ENCODE assay signal across 8 cellular contexts in genomic region chr14:92714739-92715307, GRCh38. TPM values are rescaled to one million over a fixed set of nuclear protein-coding genes. Genes with fewer than 3 reads are reported as not detected.
DNase-seq lines count a peak whose midpoint lies in the region; ATAC-seq and TF ChIP-seq lines count a peak whose summit lies in the region.
"Not testable (repeated sequence)": the region's sequence is repeated elsewhere in the genome, so short reads cannot be mapped to it uniquely, and the experiment has no call there.

No MANE protein-coding gene starts in this region.

- H3K4ac ChIP-seq in trophoblast cell (ENCODE audit: low read depth, low read length): not testable (repeated sequence)

- intact Hi-C loops in heart left ventricle (cut with DNase I): loop anchor here in 9 of 10 donors (1.0 to 5.0 kb wide), 6 partner anchors 66 to 72 kb away; no protein-coding TSS in a partner anchor

- H3K27ac ChIP-seq in HL-60 (replicated peaks); heart left ventricle; trophoblast cell (ENCODE audit: low read depth, low read length); substantia nigra (ENCODE audit: low read depth, low read length, poor library complexity, severe bottlenecking): not testable (repeated sequence)

- not testable (repeated sequence) for H4K91ac ChIP-seq in trophoblast cell (ENCODE audit: low read depth, low read length)

- peak; percentile 61 to 81 (median 75) for ATAC-seq in heart left ventricle

- 74 to 80% (median 78%) methylated on average over 7 of the region's 7 CpGs for WGBS in heart left ventricle, 4 donors
- no CpG with 5 or more reads among the region's 7 CpGs for WGBS in trophoblast cell (ENCODE audit: extremely low coverage, insufficient coverage, insufficient read length)

- H4K8ac ChIP-seq in trophoblast cell (ENCODE audit: low read depth, low read length): not testable (repeated sequence)

- H3K23ac ChIP-seq in trophoblast cell (ENCODE audit: low read length): not testable (repeated sequence)

- H3K36me3 ChIP-seq in heart left ventricle (peaks cover 0 to 73% (median 51%) of the 10 kb centered on the region in 9 donors), trophoblast cell (ENCODE audit: control insufficient read depth in 1 of 2, insufficient read depth in 2 of 2, low read length in 2 of 2) (peaks cover 34 to 47% of the 10 kb centered on the region in 2 experiments)

- H3K9me3 ChIP-seq in heart left ventricle; trophoblast cell (ENCODE audit: insufficient read depth, low read depth, low read length): not testable (repeated sequence)

- H2BK5ac ChIP-seq in trophoblast cell (ENCODE audit: low read depth, low read length, poor library complexity): not testable (repeated sequence)

- H3K9ac ChIP-seq in trophoblast cell (ENCODE audit: low read length): not testable (repeated sequence)

- not testable (repeated sequence) for H2AFZ ChIP-seq in trophoblast cell (ENCODE audit: insufficient read depth, low read length, poor library complexity)

- not testable (repeated sequence) for H3K79me2 ChIP-seq in trophoblast cell (ENCODE audit: control insufficient read depth, insufficient read depth, low read length, poor library complexity)

- H2BK120ac ChIP-seq in trophoblast cell (ENCODE audit: insufficient read depth, low read length, poor library complexity): not testable (repeated sequence)

- DNase-seq in DMS79 treated with DMSO at 0.1 percent for 48 hours (lab: John Stamatoyannopoulos, UW) (peak; percentile 56), HL-60 (ENCODE audit: low read depth in 1 of 2, low spot score in 1 of 2) (peak in 1 of 2 experiments; percentile 79), NCI-H748 (lab: John Stamatoyannopoulos, UW; ENCODE audit: unreplicated experiment) (peak; percentile 83), astrocyte of the hippocampus (ENCODE audit: low read depth, low spot score) (peak; percentile 70), heart left ventricle (peak; percentile 72 to 88 (median 79)), trophoblast cell (peak; percentile 79 to 85), substantia nigra (lab: John Stamatoyannopoulos, UW) (peak in 34 of 49 donors; percentile 6 to 72 (median 42))
- peak; percentile 76 for DNase-seq in activated CD4-positive, CD25-positive, alpha-beta regulatory T cell treated with anti-CD3 and anti-CD28 coated beads, Interleukin-2, amount 50 U/mL, for 16 hours (ENCODE audit: low read depth, low spot score)

- not testable (repeated sequence) for H2AK5ac ChIP-seq in trophoblast cell (ENCODE audit: low read length)

- H3K18ac ChIP-seq in trophoblast cell (ENCODE audit: low read length): not testable (repeated sequence)

- H3K79me1 ChIP-seq in trophoblast cell (ENCODE audit: low read length): not testable (repeated sequence)

- H4K12ac ChIP-seq in trophoblast cell (ENCODE audit: low read depth, low read length): not testable (repeated sequence)

- H2BK12ac ChIP-seq in trophoblast cell (ENCODE audit: low read length): not testable (repeated sequence)

- not testable (repeated sequence) for TF ChIP-seq POLR2A in heart left ventricle (IDR thresholded peaks at IDR 0.05)

- H3K4me3 ChIP-seq in HL-60 (replicated peaks; ENCODE audit: insufficient read depth, low read length); heart left ventricle; trophoblast cell (ENCODE audit: low read depth, low read length): not testable (repeated sequence)

- not testable (repeated sequence) for H3K27me3 ChIP-seq in HL-60 (ENCODE audit: insufficient read depth, poor library complexity, severe bottlenecking); heart left ventricle; trophoblast cell (ENCODE audit: insufficient read depth, low read length)

- H3K4me2 ChIP-seq in trophoblast cell (ENCODE audit: low read length): not testable (repeated sequence)

- H3K14ac ChIP-seq in trophoblast cell (ENCODE audit: low read length): not testable (repeated sequence)

- H3K4me1 ChIP-seq in heart left ventricle: peaks cover 0 to 18% (median 0%) of the 10 kb centered on the region in 12 donors
- not testable (repeated sequence) for H3K4me1 ChIP-seq in trophoblast cell (ENCODE audit: control insufficient read depth in 1 of 2, insufficient read depth in 2 of 2, low read length in 2 of 2)

- peak; percentile 64 for TF ChIP-seq CTCF in HL-60 (IDR thresholded peaks at IDR 0.05; ENCODE audit: insufficient read depth, low read length)
- TF ChIP-seq CTCF in heart left ventricle (IDR thresholded peaks at IDR 0.05): peak; percentile 63 to 78 (median 72)

RNA-seq across cellular contexts. Expression of gene LGMN, which starts 33.6 kb away (rescaled TPM):
- total RNA-seq in heart left ventricle: 100 to 1,000 TPM in 8 of 9 donors, 10 to 100 TPM in 1; 92.7 to 327 (median 114) TPM
- 100 to 1,000 TPM in 1 of 2 donors, 10 to 100 TPM in 1; 78.8 to 106 TPM for polyA plus RNA-seq in heart left ventricle
- 162 and 178 TPM in 2 replicates for polyA plus RNA-seq in trophoblast cell (2013)
